11 cellular contexts compared by ENCODE assay signal in genomic region chr13:90416519-90416918, GRCh38.
DNase-seq lines count a peak whose midpoint lies in the region; ATAC-seq, FAIRE-seq and TF ChIP-seq lines count a peak whose summit lies in the region.
"Had no signal": no experiment of that assay in that cellular context is flagged by ENCODE, and none has a peak within 500 bp of the region (broad histone marks: within the 10 kb centered on the region; RNA-seq: fewer than 3 reads in every experiment).

No MANE protein-coding gene starts in this region.

- H3K27me3 ChIP-seq in keratinocyte (ENCODE audit: control insufficient read depth, extremely low read depth, insufficient read depth, low read length), result no peaks in the 10 kb centered on the region

- H3K9me1 ChIP-seq in keratinocyte (ENCODE audit: control insufficient read depth, extremely low read depth, insufficient read depth, low read length), result no peaks in the 10 kb centered on the region

- no peak overlapping the region for H3K4me3 ChIP-seq in keratinocyte (ENCODE audit: control insufficient read depth in 2 of 3, extremely low read depth in 1 of 3, insufficient read depth in 2 of 3, low read depth in 1 of 3, low read length in 3 of 3)

- H3K79me2 ChIP-seq in keratinocyte (ENCODE audit: control insufficient read depth, insufficient read depth, low read length), result no peaks in the 10 kb centered on the region

- no peak overlapping the region for H3K4me2 ChIP-seq in keratinocyte (ENCODE audit: control insufficient read depth, extremely low read depth, insufficient read depth, low read depth, low read length)

- H3K9ac ChIP-seq in keratinocyte (ENCODE audit: control insufficient read depth, extremely low read depth, insufficient read depth, low read length), result no peak overlapping the region

- DNase-seq in HS-27A (ENCODE audit: low read depth) (peak; percentile 34), astrocyte of the hippocampus (ENCODE audit: low read depth, low spot score) (peak; percentile 47), keratinocyte (ENCODE audit: low read depth, low spot score) (no peak), left ventricle myocardium superior (no peak), NCI-H187 treated with DMSO at 0.1 percent for 48 hours (lab: John Stamatoyannopoulos, UW) (no peak), activated T-cell treated with anti-CD3 and anti-CD28 coated beads for 4 hours (no peak), NK-92 (lab: John Stamatoyannopoulos, UW; ENCODE audit: unreplicated experiment) (no peak)
- DNase-seq: DMS79 treated with DMSO at 0.1 percent for 48 hours, hippocampal formation, NCI-H345 had no signal

- H3K36me3 ChIP-seq in keratinocyte (ENCODE audit: control insufficient read depth in 2 of 2, extremely low read depth in 1 of 2, insufficient read depth in 2 of 2, low read length in 2 of 2), result no peaks in the 10 kb centered on the region

- ATAC-seq in left ventricle myocardium superior, result no peak

- peak; percentile 46 for FAIRE-seq in keratinocyte (lab: Jason Lieb, UNC)
- FAIRE-seq: RCC 7860 had no signal

- dilution Hi-C loops in keratinocyte (cut with MboI; ENCODE audit: extremely low pct_ligation_motif_present, low sequenced_read_pairs), result no loop called here

- H2AFZ ChIP-seq in keratinocyte (ENCODE audit: control insufficient read depth, low read length), result peak overlapping the region; percentile 65

- H3K9me3 ChIP-seq in keratinocyte (ENCODE audit: control insufficient read depth, low read depth, low read length), result no peaks in the 10 kb centered on the region

- H4K20me1 ChIP-seq in keratinocyte (ENCODE audit: control insufficient read depth, extremely low read depth, insufficient read depth, low read length), result no peaks in the 10 kb centered on the region

- H3K4me1 ChIP-seq in keratinocyte (ENCODE audit: control insufficient read depth, extremely low read depth, insufficient read depth, low read length), result peaks cover 23% of the 10 kb centered on the region

- H3K27ac ChIP-seq in keratinocyte (ENCODE audit: control insufficient read depth, insufficient read depth, low read length), result no peak overlapping the region

- intact Hi-C loops in left ventricle myocardium superior (cut with micrococcal nuclease), result no loop called here

- no peak for TF ChIP-seq CTCF in keratinocyte (optimal IDR thresholded peaks at IDR 0.05 in 1 of 3, IDR thresholded peaks at IDR 0.05 in 1 of 3, conservative IDR thresholded peaks at IDR 0.05 in 1 of 3; ENCODE audit: extremely low read depth in 1 of 3, insufficient read depth in 2 of 3, low read length in 3 of 3)

Comparison
In these comparisons a context has a peak if more than half of its experiments do, and no peak if none do; other contexts are left out.
1. DNase-seq: peak in HS-27A (single experiment) and astrocyte of the hippocampus (single experiment); none in keratinocyte (single experiment), left ventricle myocardium superior (single experiment), NCI-H187 treated with DMSO at 0.1 percent for 48 hours (single experiment), activated T-cell treated with anti-CD3 and anti-CD28 coated beads for 4 hours (single experiment) and NK-92 (single experiment).